ENCODE assay signal across 12 cellular contexts in the genomic region with DNA sequence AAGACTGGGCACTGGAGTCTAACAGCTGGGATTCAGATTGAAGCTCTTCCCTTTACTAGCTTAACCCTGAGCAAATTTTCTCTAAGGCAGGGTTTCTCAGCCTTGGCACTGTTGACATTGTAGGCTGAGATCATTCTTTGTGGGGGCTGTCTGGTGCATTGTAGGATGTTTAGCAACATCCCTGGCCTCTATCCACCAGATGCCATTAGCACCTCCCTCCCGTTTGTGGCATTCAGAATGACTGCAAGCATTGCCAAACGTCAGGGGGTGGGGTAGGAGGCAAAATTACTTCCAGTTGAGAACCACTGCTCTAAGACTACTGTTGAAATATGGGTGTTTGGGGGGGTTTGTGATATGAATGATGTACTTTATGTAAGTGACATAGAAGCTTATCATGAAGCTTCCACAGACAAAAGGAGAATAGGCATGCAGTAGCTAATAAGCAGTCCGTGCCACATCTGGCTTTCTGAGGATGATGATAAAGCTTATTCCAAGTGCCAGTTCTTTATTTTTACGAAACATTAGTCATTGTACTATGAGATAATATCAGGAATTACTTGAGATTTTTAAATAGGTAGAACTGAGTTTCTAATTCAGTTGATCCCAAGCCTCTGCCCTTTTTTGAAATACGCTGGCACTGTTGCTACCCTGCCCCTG. TPM values are rescaled to one million over a fixed set of nuclear protein-coding genes. Genes with fewer than 3 reads are reported as not detected.
DNase-seq lines count a peak whose midpoint lies in the region; ATAC-seq, FAIRE-seq and TF ChIP-seq lines count a peak whose summit lies in the region.
"Had no signal": no experiment of that assay in that cellular context is flagged by ENCODE, and none has a peak within 500 bp of the region (broad histone marks: within the 10 kb centered on the region; RNA-seq: fewer than 3 reads in every experiment).

No MANE protein-coding gene starts in this region.

- H3K4me1 ChIP-seq in A673 (ENCODE audit: insufficient read depth, low read length, poor library complexity, severe bottlenecking) (peaks cover 29% of the 10 kb centered on the region), kidney (ENCODE audit: control insufficient read depth in 1 of 2, insufficient read depth in 1 of 2, low read depth in 1 of 2, low read length in 2 of 2) (no peaks in the 10 kb centered on the region)

- H3K36me3 Mint-ChIP-seq in activated T-helper 17 cell treated with anti-CD3 and anti-CD28 coated beads, Interleukin-2, amount 50 U/mL, for 72 hours (ENCODE audit: low read depth): no peaks in the 10 kb centered on the region

- H3K27ac Mint-ChIP-seq in activated T-helper 17 cell treated with anti-CD3 and anti-CD28 coated beads, Interleukin-2, amount 50 U/mL, for 72 hours: peak overlapping the region; percentile 61

- no peak overlapping the region for H3K4me3 Mint-ChIP-seq in activated T-helper 17 cell treated with anti-CD3 and anti-CD28 coated beads, Interleukin-2, amount 50 U/mL, for 72 hours

- intact Hi-C loops in A673 (cut with micrococcal nuclease; ENCODE audit: unreplicated experiment): loop anchor here (10.0 kb wide), 1 partner anchor 673 kb away; a partner anchor contains a TSS
- intact Hi-C loops in kidney (cut with DNase I): no loop called here

- FAIRE-seq in kidney (lab: Jason Lieb, UNC): no peak
- FAIRE-seq: frontal cortex, GM19239 had no signal

- H3K9me3 ChIP-seq in A673 (ENCODE audit: low read depth, low read length, poor library complexity, severe bottlenecking) (no peaks in the 10 kb centered on the region), kidney (ENCODE audit: control insufficient read depth in 1 of 2, low read length in 2 of 2) (no peaks in the 10 kb centered on the region)

- H3K27ac ChIP-seq in A673 (ENCODE audit: low read depth, low read length, poor library complexity, severe bottlenecking) (no peak overlapping the region), kidney (ENCODE audit: low read depth in 2 of 2, low read length in 2 of 2) (no peak overlapping the region)

- BruUV-seq in A673 (replicated peaks; lab: Mats Ljungman, UMichigan): no TSS peak

- H3K27me3 ChIP-seq in A673 (replicated peaks; ENCODE audit: insufficient read depth, low read depth, low read length, poor library complexity): no peaks in the 10 kb centered on the region

- H3K4me1 Mint-ChIP-seq in activated T-helper 17 cell treated with anti-CD3 and anti-CD28 coated beads, Interleukin-2, amount 50 U/mL, for 72 hours: peaks cover 13% of the 10 kb centered on the region

- CTCF ChIA-PET in A673 (lab: Charles Lee): no interaction called here

- ATAC-seq in activated T-helper 17 cell treated with anti-CD3 and anti-CD28 coated beads, Interleukin-2, amount 50 U/mL, for 72 hours (replicated peaks): no peak
- no peak for ATAC-seq in HG03457 (IDR thresholded peaks at IDR 0.05; ENCODE audit: unreplicated experiment)
- ATAC-seq in HG03460 (IDR thresholded peaks at IDR 0.05; ENCODE audit: unreplicated experiment): no peak

- H3K4me3 ChIP-seq in A673 (ENCODE audit: low read depth, low read length, poor library complexity, severe bottlenecking) (no peak overlapping the region), kidney (ENCODE audit: low read length in 2 of 2) (no peak overlapping the region)

- H3K27me3 Mint-ChIP-seq in activated T-helper 17 cell treated with anti-CD3 and anti-CD28 coated beads, Interleukin-2, amount 50 U/mL, for 72 hours: no peaks in the 10 kb centered on the region

- H3K36me3 ChIP-seq in A673 (ENCODE audit: insufficient read depth, low read length, poor library complexity, severe bottlenecking): no peaks in the 10 kb centered on the region
- H3K36me3 ChIP-seq in kidney (ENCODE audit: control insufficient read depth in 1 of 2, insufficient read depth in 2 of 2, low read length in 2 of 2): no peaks in the 10 kb centered on the region

- no peaks in the 10 kb centered on the region for H3K9me3 Mint-ChIP-seq in activated T-helper 17 cell treated with anti-CD3 and anti-CD28 coated beads, Interleukin-2, amount 50 U/mL, for 72 hours

- H3K9ac ChIP-seq in kidney (ENCODE audit: low read length in 2 of 2): no peak overlapping the region

- DNase-seq in A673 (ENCODE audit: low spot score): peak; percentile 66
- peak; percentile 87 for DNase-seq in HS-5 (ENCODE audit: low read depth)
- DNase-seq in iris pigment epithelial cell (ENCODE audit: low read depth): peak; percentile 91
- DNase-seq in kidney: no peak
- no peak for DNase-seq in NCI-H187 (lab: John Stamatoyannopoulos, UW)
- DNase-seq: activated effector memory CD4-positive, alpha-beta T cell treated with anti-CD3 and anti-CD28 coated beads, Interleukin-2, amount 50 U/mL, for 16 hours; NCI-H146 had no signal

- POLR2A ChIA-PET in A673 (lab: Charles Lee; ENCODE audit: low non-redundant PET): no interaction called here

- TF ChIP-seq CTCF in A673 (conservative IDR thresholded peaks at IDR 0.05; ENCODE audit: low read depth, low read length) (no peak), kidney (IDR thresholded peaks at IDR 0.05; ENCODE audit: borderline replicate concordance, extremely low read depth, insufficient read depth) (no peak)

RNA-seq across cellular contexts. Expression of a gene that starts 39.3 kb away (rescaled TPM):
- total RNA-seq in A673 (2021) (17.9 and 23.0 TPM in 2 replicates), kidney (7.1 TPM)
- total RNA-seq in activated T-helper 17 cell treated with anti-CD3 and anti-CD28 coated beads, Interleukin-2, amount 50 U/mL, for 72 hours: 1 to 10 TPM; 5.1 to 6.2 TPM
- polyA plus RNA-seq in kidney (ENCODE audit: insufficient read depth, low read depth, low replicate concordance): 17.2 TPM

RNA-seq across cellular contexts. Expression of a gene that starts 39.5 kb away (rescaled TPM):
- total RNA-seq in A673 (2021) (1,911 and 1,939 TPM in 2 replicates), kidney (1,508 TPM)
- total RNA-seq in activated T-helper 17 cell treated with anti-CD3 and anti-CD28 coated beads, Interleukin-2, amount 50 U/mL, for 72 hours: 1,000 to 10,000 TPM; 2,157 to 2,530 TPM
- polyA plus RNA-seq in kidney (ENCODE audit: insufficient read depth, low read depth, low replicate concordance): 2,114 TPM

Comparison
In these comparisons a context has a peak if more than half of its experiments do, and no peak if none do; other contexts are left out.
1. DNase-seq: peak in A673 (single experiment), HS-5 (single experiment) and iris pigment epithelial cell (single experiment); none in kidney (single experiment) and NCI-H187 (0 of 2).